16 cellular contexts compared by ENCODE assay signal in the genomic region with DNA sequence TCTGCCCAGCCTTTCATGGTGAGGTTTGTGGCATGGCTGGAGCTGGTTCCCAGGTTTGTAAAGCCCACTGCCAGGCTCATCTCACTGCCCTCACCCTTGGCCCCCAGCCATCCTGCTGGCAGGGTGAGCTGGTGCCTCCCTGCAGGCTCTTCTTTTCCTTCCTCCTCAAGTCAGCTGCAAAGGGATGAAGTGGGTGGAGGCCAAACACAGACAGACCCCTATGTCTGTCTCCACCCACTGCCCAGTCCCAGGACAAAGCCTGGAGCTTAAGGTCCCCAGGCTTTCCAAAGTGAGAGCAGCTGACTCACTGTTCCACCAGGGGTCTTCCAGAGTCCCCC.
DNase-seq lines count a peak whose midpoint lies in the region; ATAC-seq and TF ChIP-seq lines count a peak whose summit lies in the region.
"Had no signal": no experiment of that assay in that cellular context is flagged by ENCODE, and none has a peak within 500 bp of the region (broad histone marks: within the 10 kb centered on the region; RNA-seq: fewer than 3 reads in every experiment).

No MANE protein-coding gene starts in this region.

- no peak for DNase-seq in body of pancreas
- DNase-seq in left ventricle myocardium inferior = no peak
- DNase-seq in osteocyte (ENCODE audit: extremely low spot score, unreplicated experiment) = no peak
- DNase-seq in tibial artery = no peak
- DNase-seq in T-helper 1 cell = no peak
- no peak for DNase-seq in activated CD4-positive, alpha-beta T cell treated with anti-CD3 and anti-CD28 coated beads, Interleukin-2, amount 10 ng/mL, durations not matched to agents 7 days and 5 days
- DNase-seq in MG63 = no peak
- DNase-seq in stimulated activated naive CD4-positive, alpha-beta T cell treated with Interleukin-2 at 50 U/mL for 16 hours (lab: John Stamatoyannopoulos, UW) = no peak
- DNase-seq: activated CD8-positive, alpha-beta T cell treated with anti-CD3 and anti-CD28 coated beads for 36 hours; naive B cell; NCI-H1092 treated with DMSO at 0.1 percent for 48 hours; NCI-H2171 treated with DMSO at 0.1 percent for 48 hours; stimulated activated naive B cell treated with anti-CD40 and anti-IgM and Interleukin-4, amounts not matched to agents 10 μg/mL and 1 μg/mL and 100 μg/mL, for 72 hours had no signal

- peaks cover 6% of the 10 kb centered on the region for H3K36me3 Mint-ChIP-seq in osteocyte (ENCODE audit: unreplicated experiment)
- H3K36me3 Mint-ChIP-seq in activated CD4-positive, alpha-beta T cell treated with anti-CD3 and anti-CD28 coated beads, Interleukin-2, amount 10 ng/mL, durations not matched to agents 7 days and 5 days (ENCODE audit: low read depth) = no peaks in the 10 kb centered on the region
- H3K36me3 Mint-ChIP-seq: IgD-negative memory B cell; naive B cell; stimulated activated naive B cell treated with anti-CD40 and anti-IgM and Interleukin-4, amounts not matched to agents 10 μg/mL and 1 μg/mL and 100 μg/mL, for 72 hours had no signal

- CTCF ChIA-PET in activated CD4-positive, alpha-beta T cell treated with anti-CD3 and anti-CD28 coated beads, Interleukin-2, amount 10 ng/mL, durations not matched to agents 7 days and 5 days (lab: Charles Lee) = interaction anchor here (1.3 kb wide), 1 partner anchor 24 kb away, joined by 3 read pairs; no protein-coding TSS in a partner anchor

- H3K9me3 ChIP-seq in body of pancreas (no peaks in the 10 kb centered on the region), left ventricle myocardium inferior (replicated peaks) (no peaks in the 10 kb centered on the region), tibial artery (no peaks in the 10 kb centered on the region), MG63 (no peaks in the 10 kb centered on the region)

- peak overlapping the region; percentile 71 for H3K27ac Mint-ChIP-seq in osteocyte (ENCODE audit: unreplicated experiment)
- no peak overlapping the region for H3K27ac Mint-ChIP-seq in activated CD4-positive, alpha-beta T cell treated with anti-CD3 and anti-CD28 coated beads, Interleukin-2, amount 10 ng/mL, durations not matched to agents 7 days and 5 days
- H3K27ac Mint-ChIP-seq: activated CD8-positive, alpha-beta T cell treated with anti-CD3 and anti-CD28 coated beads for 36 hours; activated T-helper 17 cell treated with anti-CD3 and anti-CD28 coated beads, Interleukin-2, amount 50 U/mL, for 72 hours; IgD-negative memory B cell; naive B cell; stimulated activated naive B cell treated with anti-CD40 and anti-IgM and Interleukin-4, amounts not matched to agents 10 μg/mL and 1 μg/mL and 100 μg/mL, for 72 hours had no signal

- peaks cover 51% of the 10 kb centered on the region for H3K4me1 Mint-ChIP-seq in osteocyte (ENCODE audit: unreplicated experiment)
- peaks cover 7% of the 10 kb centered on the region for H3K4me1 Mint-ChIP-seq in activated CD4-positive, alpha-beta T cell treated with anti-CD3 and anti-CD28 coated beads, Interleukin-2, amount 10 ng/mL, durations not matched to agents 7 days and 5 days
- H3K4me1 Mint-ChIP-seq: activated T-helper 17 cell treated with anti-CD3 and anti-CD28 coated beads, Interleukin-2, amount 50 U/mL, for 72 hours; IgD-negative memory B cell had no signal

- no peaks in the 10 kb centered on the region for H3K36me3 ChIP-seq in body of pancreas (replicated peaks in 1 of 2; ENCODE audit: insufficient read depth in 1 of 2, low read depth in 2 of 2)
- peaks cover 17% of the 10 kb centered on the region for H3K36me3 ChIP-seq in left ventricle myocardium inferior
- peaks cover 18 to 33% (median 27%) of the 10 kb centered on the region in 3 donors for H3K36me3 ChIP-seq in tibial artery
- H3K36me3 ChIP-seq in MG63 = peaks cover 6% of the 10 kb centered on the region

- no peaks in the 10 kb centered on the region for H3K27me3 Mint-ChIP-seq in osteocyte (ENCODE audit: unreplicated experiment)
- peaks cover 24% of the 10 kb centered on the region for H3K27me3 Mint-ChIP-seq in activated CD4-positive, alpha-beta T cell treated with anti-CD3 and anti-CD28 coated beads, Interleukin-2, amount 10 ng/mL, durations not matched to agents 7 days and 5 days

- H3K27me3 ChIP-seq in body of pancreas (no peaks in the 10 kb centered on the region), left ventricle myocardium inferior (ENCODE audit: low read depth) (no peaks in the 10 kb centered on the region), tibial artery (no peaks in the 10 kb centered on the region), MG63 (no peaks in the 10 kb centered on the region)

- POLR2A ChIA-PET in activated CD4-positive, alpha-beta T cell treated with anti-CD3 and anti-CD28 coated beads, Interleukin-2, amount 10 ng/mL, durations not matched to agents 7 days and 5 days (lab: Charles Lee) = no interaction called here

- no peak for ATAC-seq in body of pancreas
- ATAC-seq: activated CD8-positive, alpha-beta T cell treated with anti-CD3 and anti-CD28 coated beads for 36 hours; activated T-helper 17 cell treated with anti-CD3 and anti-CD28 coated beads, Interleukin-2, amount 50 U/mL, for 72 hours; stimulated activated naive B cell treated with anti-CD40 and anti-IgM and Interleukin-4, amounts not matched to agents 10 μg/mL and 1 μg/mL and 100 μg/mL, for 72 hours had no signal

- no peak for TF ChIP-seq POLR2A in body of pancreas (IDR thresholded peaks at IDR 0.05)

- H3K27ac ChIP-seq in body of pancreas (peak overlapping the region; percentile 23 to 89 (median 52)), left ventricle myocardium inferior (replicated peaks) (peak overlapping the region; percentile 95), tibial artery (peak overlapping the region; percentile 95 to 98)
- H3K27ac ChIP-seq: SK-N-MC had no signal

- no peaks in the 10 kb centered on the region for H3K9me3 Mint-ChIP-seq in osteocyte (ENCODE audit: unreplicated experiment)
- H3K9me3 Mint-ChIP-seq in activated CD4-positive, alpha-beta T cell treated with anti-CD3 and anti-CD28 coated beads, Interleukin-2, amount 10 ng/mL, durations not matched to agents 7 days and 5 days = no peaks in the 10 kb centered on the region
- H3K9me3 Mint-ChIP-seq: activated CD8-positive, alpha-beta T cell treated with anti-CD3 and anti-CD28 coated beads for 36 hours; activated T-helper 17 cell treated with anti-CD3 and anti-CD28 coated beads, Interleukin-2, amount 50 U/mL, for 72 hours; naive B cell; stimulated activated naive B cell treated with anti-CD40 and anti-IgM and Interleukin-4, amounts not matched to agents 10 μg/mL and 1 μg/mL and 100 μg/mL, for 72 hours had no signal

- intact Hi-C loops in body of pancreas (cut with DNase I) = no loop called here
- intact Hi-C loops in left ventricle myocardium inferior (cut with micrococcal nuclease) = no loop called here
- intact Hi-C loops in tibial artery (cut with DNase I; ENCODE audit: low total_unique reads) = no loop called here

- TF ChIP-seq CTCF in body of pancreas (IDR thresholded peaks at IDR 0.05) (no peak), left ventricle myocardium inferior (IDR thresholded peaks at IDR 0.05; ENCODE audit: borderline replicate concordance) (no peak), osteocyte (IDR thresholded peaks at IDR 0.05) (no peak), tibial artery (IDR thresholded peaks at IDR 0.05) (no peak)

- H3K4me1 ChIP-seq in body of pancreas = peaks cover 82% of the 10 kb centered on the region
- H3K4me1 ChIP-seq in left ventricle myocardium inferior = peaks cover 100% of the 10 kb centered on the region
- H3K4me1 ChIP-seq in tibial artery = peaks cover 30 to 100% (median 100%) of the 10 kb centered on the region in 4 donors

- H3K4me3 Mint-ChIP-seq in osteocyte (ENCODE audit: unreplicated experiment) = no peak overlapping the region
- no peak overlapping the region for H3K4me3 Mint-ChIP-seq in activated CD4-positive, alpha-beta T cell treated with anti-CD3 and anti-CD28 coated beads, Interleukin-2, amount 10 ng/mL, durations not matched to agents 7 days and 5 days
- H3K4me3 Mint-ChIP-seq: activated CD8-positive, alpha-beta T cell treated with anti-CD3 and anti-CD28 coated beads for 36 hours; activated T-helper 17 cell treated with anti-CD3 and anti-CD28 coated beads, Interleukin-2, amount 50 U/mL, for 72 hours; naive B cell; stimulated activated naive B cell treated with anti-CD40 and anti-IgM and Interleukin-4, amounts not matched to agents 10 μg/mL and 1 μg/mL and 100 μg/mL, for 72 hours had no signal

- H3K4me3 ChIP-seq in body of pancreas (no peak overlapping the region), left ventricle myocardium inferior (peak overlapping the region; percentile 51), tibial artery (peak overlapping the region in 1 of 2 donors; percentile 1), MG63 (no peak overlapping the region)
- H3K4me3 ChIP-seq: SK-N-MC had no signal
